In genomic region chr13:22235950-22236290, GRCh38 we compare ENCODE assay signal across 1 cellular context.
TF ChIP-seq lines count a peak whose summit lies in the region.

No MANE protein-coding gene starts in this region.

TF ChIP-seq in WTC11, 78 proteins besides CTCF, POLR2A, EP300 and RAD21 (continued from another document):
- TF ChIP-seq PRDM15 (CRISPR knock-in tag; IDR thresholded peaks at IDR 0.05) (no peak), NFYB (CRISPR knock-in tag; conservative IDR thresholded peaks at IDR 0.05; ENCODE audit: low read depth) (no peak), MYBL2 (CRISPR knock-in tag; IDR thresholded peaks at IDR 0.05) (no peak), RORB (CRISPR knock-in tag; IDR thresholded peaks at IDR 0.05) (no peak), E2F4 (CRISPR knock-in tag; IDR thresholded peaks at IDR 0.05; ENCODE audit: borderline replicate concordance, low read depth) (no peak)
